ENCODE assay signal across 15 cellular contexts in the genomic region with DNA sequence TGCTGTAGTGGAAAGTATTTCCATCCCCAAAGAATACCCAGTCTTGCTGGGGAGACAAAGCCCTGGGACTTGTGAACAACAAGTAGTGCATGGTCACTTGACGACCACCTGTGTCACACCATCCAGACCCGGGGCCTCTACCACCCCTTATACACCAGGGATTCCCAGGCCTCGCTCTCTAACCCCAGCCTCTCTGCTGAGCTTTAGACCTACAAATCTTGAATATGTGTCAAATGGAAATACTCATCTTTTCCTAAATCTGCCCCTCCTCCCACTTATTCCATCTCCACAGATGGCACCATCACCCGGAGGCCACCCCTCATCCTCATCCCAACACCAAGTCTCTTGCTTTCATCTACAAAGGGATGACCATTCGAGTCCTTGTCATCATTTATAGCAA. TPM values are rescaled to one million over a fixed set of nuclear protein-coding genes. Genes with fewer than 3 reads are reported as not detected.
DNase-seq lines count a peak whose midpoint lies in the region; ATAC-seq and TF ChIP-seq lines count a peak whose summit lies in the region.
"Had no signal": no experiment of that assay in that cellular context is flagged by ENCODE, and none has a peak within 500 bp of the region (broad histone marks: within the 10 kb centered on the region; RNA-seq: fewer than 3 reads in every experiment).

No MANE protein-coding gene starts in this region.

- CTCF ChIA-PET in activated CD8-positive, alpha-beta T cell treated with anti-CD3 and anti-CD28 coated beads, Interleukin-2, amount 10 ng/mL, durations not matched to agents 7 days and 5 days (lab: Charles Lee), result interaction anchor here (1.1 to 10.1 kb wide), 5 partner anchors 8 to 446 kb away, joined by 3 to 120 read pairs (median 21); no protein-coding TSS in a partner anchor

- H3K4me1 ChIP-seq in hepatocyte (ENCODE audit: insufficient read depth), result peaks cover 2% of the 10 kb centered on the region

- no peaks in the 10 kb centered on the region for H3K9me3 Mint-ChIP-seq in activated T-cell treated with anti-CD3 and anti-CD28 coated beads, Interleukin-2, amount 50 U/mL, for 4 hours
- no peaks in the 10 kb centered on the region for H3K9me3 Mint-ChIP-seq in activated CD8-positive, alpha-beta T cell treated with anti-CD3 and anti-CD28 coated beads, Interleukin-2, amount 10 ng/mL, durations not matched to agents 7 days and 5 days (ENCODE audit: insufficient read depth)
- no peaks in the 10 kb centered on the region for H3K9me3 Mint-ChIP-seq in stimulated activated naive B cell treated with anti-CD40 and anti-IgM and Interleukin-4, amounts not matched to agents 10 μg/mL and 1 μg/mL and 100 μg/mL, for 72 hours
- no peaks in the 10 kb centered on the region for H3K9me3 Mint-ChIP-seq in mesothelial cell of epicardium

- peaks cover 45% of the 10 kb centered on the region for H3K4me1 Mint-ChIP-seq in activated T-cell treated with anti-CD3 and anti-CD28 coated beads, Interleukin-2, amount 50 U/mL, for 4 hours (ENCODE audit: low read depth)
- peaks cover 13% of the 10 kb centered on the region for H3K4me1 Mint-ChIP-seq in activated CD8-positive, alpha-beta T cell treated with anti-CD3 and anti-CD28 coated beads, Interleukin-2, amount 10 ng/mL, durations not matched to agents 7 days and 5 days (ENCODE audit: low read depth)
- H3K4me1 Mint-ChIP-seq in stimulated activated naive B cell treated with anti-CD40 and anti-IgM and Interleukin-4, amounts not matched to agents 10 μg/mL and 1 μg/mL and 100 μg/mL, for 72 hours, result peaks cover 18 to 33% of the 10 kb centered on the region in 2 donors
- peaks cover 16% of the 10 kb centered on the region for H3K4me1 Mint-ChIP-seq in mesothelial cell of epicardium

- H3K4me3 ChIP-seq in hepatocyte, result no peak overlapping the region

- H2AFZ ChIP-seq in hepatocyte, result no peak overlapping the region

- peak overlapping the region; percentile 97 for H3K27ac ChIP-seq in hepatocyte

- H3K27me3 Mint-ChIP-seq in activated T-cell treated with anti-CD3 and anti-CD28 coated beads, Interleukin-2, amount 50 U/mL, for 4 hours (ENCODE audit: low read depth), result peaks cover 2% of the 10 kb centered on the region
- peaks cover 5% of the 10 kb centered on the region for H3K27me3 Mint-ChIP-seq in activated CD8-positive, alpha-beta T cell treated with anti-CD3 and anti-CD28 coated beads, Interleukin-2, amount 10 ng/mL, durations not matched to agents 7 days and 5 days (ENCODE audit: low read depth)
- no peaks in the 10 kb centered on the region for H3K27me3 Mint-ChIP-seq in stimulated activated naive B cell treated with anti-CD40 and anti-IgM and Interleukin-4, amounts not matched to agents 10 μg/mL and 1 μg/mL and 100 μg/mL, for 72 hours
- H3K27me3 Mint-ChIP-seq in mesothelial cell of epicardium (ENCODE audit: low read depth), result no peaks in the 10 kb centered on the region

- H3K9me2 ChIP-seq in hepatocyte (replicated peaks; ENCODE audit: insufficient read depth), result no peaks in the 10 kb centered on the region

- peaks cover 10% of the 10 kb centered on the region for H3K36me3 Mint-ChIP-seq in activated T-cell treated with anti-CD3 and anti-CD28 coated beads, Interleukin-2, amount 50 U/mL, for 4 hours (ENCODE audit: insufficient read depth)
- H3K36me3 Mint-ChIP-seq in activated CD8-positive, alpha-beta T cell treated with anti-CD3 and anti-CD28 coated beads, Interleukin-2, amount 10 ng/mL, durations not matched to agents 7 days and 5 days (ENCODE audit: low read depth), result peaks cover 7% of the 10 kb centered on the region
- peaks cover 13 to 15% of the 10 kb centered on the region in 2 donors for H3K36me3 Mint-ChIP-seq in stimulated activated naive B cell treated with anti-CD40 and anti-IgM and Interleukin-4, amounts not matched to agents 10 μg/mL and 1 μg/mL and 100 μg/mL, for 72 hours
- peaks cover 17% of the 10 kb centered on the region for H3K36me3 Mint-ChIP-seq in mesothelial cell of epicardium

- no peaks in the 10 kb centered on the region for H3K9me3 ChIP-seq in hepatocyte (ENCODE audit: low read depth)
- H3K9me3 ChIP-seq: thoracic aorta had no signal

- no peaks in the 10 kb centered on the region for H3K36me3 ChIP-seq in hepatocyte (replicated peaks; ENCODE audit: insufficient read depth, low read depth)
- H3K36me3 ChIP-seq: thoracic aorta had no signal

- WGBS in hepatocyte (ENCODE audit: low lambda C conversion rate, missing lambda C conversion rate), result 93% methylated on average over 5 of the region's 5 CpGs

- POLR2A ChIA-PET in activated CD8-positive, alpha-beta T cell treated with anti-CD3 and anti-CD28 coated beads, Interleukin-2, amount 10 ng/mL, durations not matched to agents 7 days and 5 days (lab: Charles Lee), result interaction anchor here (1.7 to 2.7 kb wide), 2 partner anchors 8 to 26 kb away, joined by 6 to 12 read pairs; no protein-coding TSS in a partner anchor

- no peak for TF ChIP-seq CTCF in hepatocyte (IDR thresholded peaks at IDR 0.05; ENCODE audit: poor library complexity)
- TF ChIP-seq CTCF in mesothelial cell of epicardium (IDR thresholded peaks at IDR 0.05; ENCODE audit: unreplicated experiment), result no peak

- no peaks in the 10 kb centered on the region for H3K79me2 ChIP-seq in hepatocyte

- no peaks in the 10 kb centered on the region for H3K27me3 ChIP-seq in hepatocyte

- H3K4me2 ChIP-seq in hepatocyte, result no peak overlapping the region

- DNase-seq in activated T-cell treated with anti-CD3 and anti-CD28 coated beads, Interleukin-2, amount 50 U/mL, for 4 hours, result no peak
- no peak for DNase-seq in activated T-cell treated with anti-CD3 and anti-CD28 coated beads, Interleukin-2, amount 50 U/mL, for 48 hours
- DNase-seq in activated CD8-positive, alpha-beta T cell treated with anti-CD3 and anti-CD28 coated beads, Interleukin-2, amount 10 ng/mL, durations not matched to agents 7 days and 5 days, result no peak
- DNase-seq in hepatocyte (ENCODE audit: low spot score) (no peak), NOMO-1 (lab: John Stamatoyannopoulos, UW; ENCODE audit: unreplicated experiment in 2 of 2) (no peak), mesothelial cell of epicardium (ENCODE audit: low spot score in 2 of 2, unreplicated experiment in 2 of 2) (no peak), NCI-H2029 treated with DMSO at 0.1 percent for 48 hours (lab: John Stamatoyannopoulos, UW) (no peak)
- DNase-seq in stimulated activated naive B cell treated with anti-CD40 and anti-IgM and Interleukin-4, amounts not matched to agents 10 μg/mL and 1 μg/mL and 100 μg/mL, for 72 hours, result no peak
- DNase-seq: ACHN; activated CD4-positive, alpha-beta T cell treated with anti-CD3 and anti-CD28 coated beads, Interleukin-2, amount 50 U/mL, for 4 hours; DMS153; NCI-H1930; NCI-H526; posterior cingulate gyrus had no signal

- no peaks in the 10 kb centered on the region for H4K20me1 ChIP-seq in hepatocyte (ENCODE audit: insufficient read depth, poor library complexity, severe bottlenecking)

- H3K4me3 Mint-ChIP-seq in activated T-cell treated with anti-CD3 and anti-CD28 coated beads, Interleukin-2, amount 50 U/mL, for 4 hours, result peak overlapping the region; percentile 99
- H3K4me3 Mint-ChIP-seq in activated CD8-positive, alpha-beta T cell treated with anti-CD3 and anti-CD28 coated beads, Interleukin-2, amount 10 ng/mL, durations not matched to agents 7 days and 5 days, result peak overlapping the region; percentile 83
- H3K4me3 Mint-ChIP-seq in stimulated activated naive B cell treated with anti-CD40 and anti-IgM and Interleukin-4, amounts not matched to agents 10 μg/mL and 1 μg/mL and 100 μg/mL, for 72 hours, result peak overlapping the region in 1 of 2 donors; percentile 22
- no peak overlapping the region for H3K4me3 Mint-ChIP-seq in mesothelial cell of epicardium

- no peak for ATAC-seq in activated T-cell treated with anti-CD3 and anti-CD28 coated beads, Interleukin-2, amount 50 U/mL, for 4 hours
- ATAC-seq in activated CD8-positive, alpha-beta T cell treated with anti-CD3 and anti-CD28 coated beads, Interleukin-2, amount 10 ng/mL, durations not matched to agents 7 days and 5 days, result no peak
- no peak for ATAC-seq in stimulated activated naive B cell treated with anti-CD40 and anti-IgM and Interleukin-4, amounts not matched to agents 10 μg/mL and 1 μg/mL and 100 μg/mL, for 72 hours (replicated peaks)

- peak overlapping the region; percentile 22 for H3K27ac Mint-ChIP-seq in activated CD8-positive, alpha-beta T cell treated with anti-CD3 and anti-CD28 coated beads, Interleukin-2, amount 10 ng/mL, durations not matched to agents 7 days and 5 days
- peak overlapping the region; percentile 42 for H3K27ac Mint-ChIP-seq in stimulated activated naive B cell treated with anti-CD40 and anti-IgM and Interleukin-4, amounts not matched to agents 10 μg/mL and 1 μg/mL and 100 μg/mL, for 72 hours
- H3K27ac Mint-ChIP-seq in mesothelial cell of epicardium, result no peak overlapping the region

RNA-seq across cellular contexts. Expression of a gene that starts 0.9 kb away (rescaled TPM):
- 1 to 10 TPM; 1.7 to 2.5 (median 2.0) TPM for total RNA-seq in activated T-cell treated with anti-CD3 and anti-CD28 coated beads, Interleukin-2, amount 50 U/mL, for 4 hours
- 1 to 10 TPM; 5.7 to 6.0 TPM for total RNA-seq in activated CD8-positive, alpha-beta T cell treated with anti-CD3 and anti-CD28 coated beads, Interleukin-2, amount 10 ng/mL, durations not matched to agents 7 days and 5 days
- total RNA-seq in hepatocyte (6.8 and 7.5 TPM in 2 replicates), mesothelial cell of epicardium (4.5 to 5.6 TPM (median 4.6 TPM) in 3 replicates)
- polyA plus RNA-seq in hepatocyte, result 4.0 and 5.3 TPM in 2 replicates

RNA-seq across cellular contexts. Expression of a gene that starts 14.3 kb away (rescaled TPM):
- total RNA-seq in activated T-cell treated with anti-CD3 and anti-CD28 coated beads, Interleukin-2, amount 50 U/mL, for 4 hours, result 10 to 100 TPM; 38.8 to 62.8 (median 53.6) TPM
- under 1 TPM; 0.63 to 0.66 TPM for total RNA-seq in activated CD8-positive, alpha-beta T cell treated with anti-CD3 and anti-CD28 coated beads, Interleukin-2, amount 10 ng/mL, durations not matched to agents 7 days and 5 days
- total RNA-seq in hepatocyte (6.3 and 7.3 TPM in 2 replicates), mesothelial cell of epicardium (0.55 to 0.99 TPM (median 0.74 TPM) in 3 replicates)
- 7.6 and 18.1 TPM in 2 replicates for polyA plus RNA-seq in hepatocyte
